In genomic region chr2:173943139-173943538, GRCh38 we compare ENCODE assay signal across 22 cellular contexts. TPM values are rescaled to one million over a fixed set of nuclear protein-coding genes. Genes with fewer than 3 reads are reported as not detected.
DNase-seq lines count a peak whose midpoint lies in the region; ATAC-seq, FAIRE-seq and TF ChIP-seq lines count a peak whose summit lies in the region.
"Had no signal": no experiment of that assay in that cellular context is flagged by ENCODE, and none has a peak within 500 bp of the region (broad histone marks: within the 10 kb centered on the region; RNA-seq: fewer than 3 reads in every experiment).

No MANE protein-coding gene starts in this region.

- TF ChIP-seq POLR2A in HepG2 (IDR thresholded peaks at IDR 0.05; ENCODE audit: insufficient read depth in 1 of 2, low read depth in 2 of 2, low read length in 2 of 2) (no peak), right lobe of liver (IDR thresholded peaks at IDR 0.05) (no peak), sigmoid colon (IDR thresholded peaks at IDR 0.05) (no peak)

- 97% methylated on average over 3 of the region's 3 CpGs for WGBS in HepG2 (ENCODE audit: low lambda C conversion rate)
- WGBS in right lobe of liver (ENCODE audit: insufficient coverage, low coverage, low lambda C conversion rate, missing lambda C conversion rate): 97% methylated on average over 3 of the region's 3 CpGs
- 94 to 97% methylated on average over 3 of the region's 3 CpGs for WGBS in sigmoid colon, 2 donors

- POLR2A ChIA-PET in HepG2 (lab: Yijun Ruan, JAX): no interaction called here

- no peak overlapping the region for H3K27ac ChIP-seq in HepG2 (ENCODE audit: extremely low read length, insufficient read depth, low read length)
- H3K27ac ChIP-seq in right lobe of liver: no peak overlapping the region
- peak overlapping the region; percentile 79; the same call in 1 of the 2 replicates for H3K27ac ChIP-seq in Karpas-422 (ENCODE audit: low read length)
- H3K27ac ChIP-seq in sigmoid colon: no peak overlapping the region
- H3K27ac ChIP-seq: KMS-11, upper lobe of left lung had no signal

- no TSS peak for BruUV-seq in HepG2 (replicated peaks; lab: Mats Ljungman, UMichigan)

- no peak for TF ChIP-seq RAD21 in HepG2 (CRISPR knock-in tag; IDR thresholded peaks at IDR 0.05)

- CTCF ChIA-PET in HepG2 (lab: Yijun Ruan, JAX; ENCODE audit: low intra/inter-chr PET ratio, low total read pairs): no interaction called here

- no peaks in the 10 kb centered on the region for H3K27me3 Mint-ChIP-seq in central memory CD8-positive, alpha-beta T cell
- H3K27me3 Mint-ChIP-seq: brain; CD8-positive, alpha-beta memory T cell had no signal

- TF ChIP-seq CTCF in HepG2 (CRISPR knock-in tag; IDR thresholded peaks at IDR 0.05) (no peak), right lobe of liver (IDR thresholded peaks at IDR 0.05) (no peak), sigmoid colon (IDR thresholded peaks at IDR 0.05) (no peak), mucosa of descending colon (IDR thresholded peaks at IDR 0.05) (no peak)

- ATAC-seq in HepG2 (no peak), right lobe of liver (no peak), mucosa of descending colon (no peak)
- ATAC-seq in central memory CD8-positive, alpha-beta T cell (replicated peaks; ENCODE audit: extremely low read depth, poor library complexity, severe bottlenecking): no peak

- H3K9me2 ChIP-seq in Karpas-422 (replicated peaks; ENCODE audit: insufficient read depth, low read length): no peaks in the 10 kb centered on the region

- H3K9ac ChIP-seq in HepG2 (ENCODE audit: insufficient read depth, low read depth, low read length) (no peak overlapping the region), Karpas-422 (ENCODE audit: low read length) (no peak overlapping the region)
- H3K9ac ChIP-seq: KMS-11 had no signal

- no peaks in the 10 kb centered on the region for H3K27me3 ChIP-seq in HepG2 (ENCODE audit: control insufficient read depth in 1 of 2, insufficient read depth in 2 of 2, low read length in 2 of 2)
- no peaks in the 10 kb centered on the region for H3K27me3 ChIP-seq in right lobe of liver
- H3K27me3 ChIP-seq in Karpas-422 (ENCODE audit: low read length): no peaks in the 10 kb centered on the region
- H3K27me3 ChIP-seq in sigmoid colon: no peaks in the 10 kb centered on the region
- H3K27me3 ChIP-seq: upper lobe of left lung had no signal

- FAIRE-seq in HepG2 (lab: Jason Lieb, UNC): no peak
- FAIRE-seq: HTR-8/SVneo had no signal

- no peaks in the 10 kb centered on the region for H3K9me3 ChIP-seq in HepG2 (ENCODE audit: low read length)
- H3K9me3 ChIP-seq in right lobe of liver: no peaks in the 10 kb centered on the region
- H3K9me3 ChIP-seq in Karpas-422 (ENCODE audit: low read length): no peaks in the 10 kb centered on the region
- H3K9me3 ChIP-seq in sigmoid colon: no peaks in the 10 kb centered on the region
- no peaks in the 10 kb centered on the region for H3K9me3 ChIP-seq in mucosa of descending colon
- H3K9me3 ChIP-seq: upper lobe of left lung had no signal

- in situ Hi-C loops in HepG2 (cut with HindIII; ENCODE audit: extremely low pct_ligation_motif_present, low pct_unique_long_range_greater_than_20kb): no loop called here

- H3K4me2 ChIP-seq in HepG2 (ENCODE audit: low read depth, low read length) (no peak overlapping the region), Karpas-422 (ENCODE audit: low read depth, low read length, poor library complexity, severe bottlenecking) (peak overlapping the region; percentile 46)
- H3K4me2 ChIP-seq: KMS-11 had no signal

- H3K27ac Mint-ChIP-seq in central memory CD8-positive, alpha-beta T cell (ENCODE audit: low read depth): peak overlapping the region; percentile 3
- H3K27ac Mint-ChIP-seq: brain, endodermal cell had no signal

- no peaks in the 10 kb centered on the region for H3K9me3 Mint-ChIP-seq in central memory CD8-positive, alpha-beta T cell
- H3K9me3 Mint-ChIP-seq: CD8-positive, alpha-beta memory T cell; endodermal cell had no signal

- H3K79me2 ChIP-seq in HepG2 (ENCODE audit: insufficient read depth, low read length): peaks cover 99% of the 10 kb centered on the region
- peaks cover 99% of the 10 kb centered on the region for H3K79me2 ChIP-seq in Karpas-422 (ENCODE audit: low read length)

- H3K4me1 Mint-ChIP-seq in central memory CD8-positive, alpha-beta T cell: peaks cover 56% of the 10 kb centered on the region

- H3K36me3 Mint-ChIP-seq in central memory CD8-positive, alpha-beta T cell (ENCODE audit: insufficient read depth): peaks cover 22% of the 10 kb centered on the region

- no peak overlapping the region for H3K4me3 ChIP-seq in HepG2 (replicated peaks in 1 of 3; ENCODE audit: insufficient read depth in 1 of 3, low read depth in 2 of 3, low read length in 3 of 3)
- no peak overlapping the region for H3K4me3 ChIP-seq in right lobe of liver
- H3K4me3 ChIP-seq in Karpas-422 (ENCODE audit: low read length): 0 out of 2 replicates have a peak overlapping the region, but pooled peaks have one; percentile 2
- H3K4me3 ChIP-seq in sigmoid colon: no peak overlapping the region
- no peak overlapping the region for H3K4me3 ChIP-seq in mucosa of descending colon
- H3K4me3 ChIP-seq: lung, upper lobe of left lung had no signal

- H2AFZ ChIP-seq in HepG2 (ENCODE audit: low read length): no peak overlapping the region
- H2AFZ ChIP-seq in Karpas-422 (ENCODE audit: low read length): no peak overlapping the region

- H3K4me1 ChIP-seq in HepG2 (ENCODE audit: insufficient read depth, low read length): peaks cover 42% of the 10 kb centered on the region
- H3K4me1 ChIP-seq in right lobe of liver: peaks cover 0 to 14% (median 3%) of the 10 kb centered on the region in 4 donors
- peaks cover 71% of the 10 kb centered on the region for H3K4me1 ChIP-seq in Karpas-422 (ENCODE audit: low read length)
- H3K4me1 ChIP-seq in sigmoid colon: peaks cover 0 to 63% (median 49%) of the 10 kb centered on the region in 4 donors
- H3K4me1 ChIP-seq in mucosa of descending colon (ENCODE audit: low read depth): peaks cover 26% of the 10 kb centered on the region

- intact Hi-C loops in HepG2 (cut with micrococcal nuclease; ENCODE audit: unreplicated experiment) (no loop called here), right lobe of liver (cut with DNase I) (no loop called here), sigmoid colon (cut with DNase I) (no loop called here), mucosa of descending colon (cut with DNase I, micrococcal nuclease) (no loop called here), posterior cingulate gyrus (cut with DNase I) (no loop called here)

- H4K20me1 ChIP-seq in HepG2 (ENCODE audit: insufficient read depth, low read length) (peaks cover 63% of the 10 kb centered on the region), Karpas-422 (ENCODE audit: insufficient read depth, low read depth, low read length) (peaks cover 36% of the 10 kb centered on the region)

- DNase-seq in HepG2 (ENCODE audit: low spot score) (no peak), right lobe of liver (no peak), Karpas-422 (no peak), sigmoid colon (no peak), NCI-H82 (lab: John Stamatoyannopoulos, UW) (no peak), mucosa of descending colon (no peak), posterior cingulate gyrus (no peak)
- DNase-seq in central memory CD8-positive, alpha-beta T cell (ENCODE audit: low spot score in 2 of 2): no peak
- DNase-seq: CD8-positive, alpha-beta memory T cell; endodermal cell; islet precursor cell; NCI-H187 treated with DMSO at 0.1 percent for 48 hours; NCI-H69; nucleus accumbens; retina; Right ventricle myocardium superior; stimulated activated CD4-positive, alpha-beta T cell treated with anti-CD3 and anti-CD28 coated beads, Interleukin-12 subunit alpha, Interleukin-12 subunit beta, amount 100 ng/mL, for 4 hours; upper lobe of left lung had no signal

- peak overlapping the region; percentile 0 for H3K4me3 Mint-ChIP-seq in central memory CD8-positive, alpha-beta T cell
- H3K4me3 Mint-ChIP-seq: brain, endodermal cell had no signal

- peaks cover 0 to 2% of the 10 kb centered on the region in 2 experiments; a peak in 2 of 5 replicates for H3K36me3 ChIP-seq in HepG2 (replicated peaks in 1 of 2; ENCODE audit: control insufficient read depth in 1 of 2, insufficient read depth in 2 of 2, low read length in 2 of 2)
- no peaks in the 10 kb centered on the region for H3K36me3 ChIP-seq in right lobe of liver
- H3K36me3 ChIP-seq in Karpas-422 (ENCODE audit: insufficient read depth, low read length): no peaks in the 10 kb centered on the region; the same call in none of the 2 replicates
- H3K36me3 ChIP-seq in sigmoid colon: no peaks in the 10 kb centered on the region
- no peaks in the 10 kb centered on the region for H3K36me3 ChIP-seq in mucosa of descending colon (ENCODE audit: low read depth)

- TF ChIP-seq EP300 in HepG2 (IDR thresholded peaks at IDR 0.05; ENCODE audit: low read depth in 2 of 2, low read length in 2 of 2) (no peak), HepG2 (CRISPR knock-in tag; IDR thresholded peaks at IDR 0.05; ENCODE audit: borderline replicate concordance) (no peak), sigmoid colon (IDR thresholded peaks at IDR 0.05) (no peak)

RNA-seq across cellular contexts. Expression of gene SP3, which starts 22.0 kb away (rescaled TPM):
- 132 and 171 TPM in 2 replicates for total RNA-seq in HepG2 (2016; rRNA removed; fragmentation: Illumina TruSeq; extraction: Trizol)
- total RNA-seq in HepG2 (2016; cell fraction: cytosol; rRNA removed; fragmentation: Illumina TruSeq; extraction: Trizol; ENCODE audit: low read depth): 46.7 and 54.6 TPM in 2 replicates
- 129 and 171 TPM in 2 replicates for total RNA-seq in HepG2 (2016; cell fraction: insoluble cytoplasmic fraction; rRNA removed; fragmentation: Illumina TruSeq; extraction: Trizol)
- 117 and 137 TPM in 2 replicates for total RNA-seq in HepG2 (2016; cell fraction: membrane; rRNA removed; fragmentation: Illumina TruSeq; extraction: Trizol)
- 111 and 118 TPM in 2 replicates for total RNA-seq in HepG2 (2016; cell fraction: nucleus; rRNA removed; fragmentation: Illumina TruSeq; extraction: Trizol)
- 53.9 and 57.3 TPM in 2 replicates for polyA plus RNA-seq in HepG2 (2011; rRNA removed)
- polyA plus RNA-seq in HepG2 (2011; cell fraction: cytosol; rRNA removed): 24.5 and 38.2 TPM in 2 replicates
- polyA plus RNA-seq in HepG2 (2011; cell fraction: nucleus; rRNA removed): 29.7 TPM in 2 replicates
- polyA plus RNA-seq in HepG2 (2012): 42.0 and 48.0 TPM in 2 replicates
- polyA plus RNA-seq in HepG2 (2016; cell fraction: cytosol; fragmentation: Illumina TruSeq; extraction: Trizol; ENCODE audit: low read depth): 5.3 and 5.5 TPM in 2 replicates
- polyA plus RNA-seq in HepG2 (2016; cell fraction: insoluble cytoplasmic fraction; fragmentation: Illumina TruSeq; extraction: Trizol; ENCODE audit: low read depth): 79.1 and 85.5 TPM in 2 replicates
- 24.8 and 28.9 TPM in 2 replicates for polyA plus RNA-seq in HepG2 (2016; cell fraction: membrane; fragmentation: Illumina TruSeq; extraction: Trizol; ENCODE audit: low read depth)
- polyA plus RNA-seq in HepG2 (2016; cell fraction: nucleus; fragmentation: Illumina TruSeq; extraction: Trizol; ENCODE audit: insufficient read depth, low read depth): 51.2 and 54.9 TPM in 2 replicates
- 45.0 and 74.0 TPM in 2 replicates for polyA minus RNA-seq in HepG2 (2011; rRNA and poly(A)+ RNA removed; ENCODE audit: low replicate concordance)
- polyA minus RNA-seq in HepG2 (2011; cell fraction: cytosol; rRNA and poly(A)+ RNA removed): 67.2 and 72.9 TPM in 2 replicates
- 202 and 214 TPM in 2 replicates for polyA minus RNA-seq in HepG2 (2011; cell fraction: nucleus; rRNA and poly(A)+ RNA removed)
- total RNA-seq in right lobe of liver: 10 to 100 TPM; 28.4 to 36.5 (median 32.4) TPM
- 109 and 139 TPM in 2 replicates for total RNA-seq in Karpas-422 (2014; rRNA removed; shearing (Covaris generic); ENCODE audit: low replicate concordance)
- total RNA-seq in sigmoid colon: 100 to 1,000 TPM in 3 of 4 donors, 10 to 100 TPM in 1; 67.9 to 120 (median 107) TPM
- 10 to 100 TPM; 24.6 to 32.4 (median 25.0) TPM for polyA plus RNA-seq in sigmoid colon
- 100 to 1,000 TPM in 1 of 3 donors, 10 to 100 TPM in 2; 78.1 to 104 (median 88.9) TPM for total RNA-seq in mucosa of descending colon
